ENCODE assay signal across 21 cellular contexts in genomic region chr18:63650271-63650670, GRCh38. TPM values are rescaled to one million over a fixed set of nuclear protein-coding genes. Genes with fewer than 3 reads are reported as not detected.
"Had no signal": no experiment of that assay in that cellular context is flagged by ENCODE, and none has a peak within 500 bp of the region (broad histone marks: within the 10 kb centered on the region; RNA-seq: fewer than 3 reads in every experiment).

No MANE protein-coding gene starts in this region.

RNA-seq across cellular contexts. Expression of gene SERPINB4, which starts 6.2 kb away (rescaled TPM):
- total RNA-seq: dermis blood vessel endothelial cell; endothelial cell of umbilical vein; foreskin keratinocyte; heart left ventricle; hepatocyte; kidney; left lobe of liver; liver; mesothelial cell of epicardium; mucosa of descending colon; natural killer cell treated with Interleukin-12 subunit alpha and Interleukin-12 subunit beta and Interleukin-15 and Interleukin-18, amount 100 ng/mL, for 72 hours; neural crest cell; omental fat pad; pancreas; posterior vena cava; pulmonary artery endothelial cell; transverse colon; upper lobe of right lung; uterus had no signal
- polyA plus RNA-seq: endothelial cell of umbilical vein, hepatocyte, liver, pancreas had no signal

RNA-seq across cellular contexts. Expression of gene SERPINB3, which starts 11.4 kb away (rescaled TPM):
- total RNA-seq: endothelial cell of umbilical vein; kidney; left lobe of liver; mesothelial cell of epicardium; mucosa of descending colon; natural killer cell treated with Interleukin-12 subunit alpha and Interleukin-12 subunit beta and Interleukin-15 and Interleukin-18, amount 100 ng/mL, for 72 hours; neural crest cell; omental fat pad; pancreas; posterior vena cava; pulmonary artery endothelial cell; transverse colon; upper lobe of right lung; uterus had no signal
- polyA plus RNA-seq: endothelial cell of umbilical vein, hepatocyte, liver had no signal

RNA-seq across cellular contexts. Expression of gene SERPINB11, which starts 52.5 kb away (rescaled TPM):
- total RNA-seq: dermis blood vessel endothelial cell; endothelial cell of umbilical vein; foreskin keratinocyte; gastroesophageal sphincter; heart left ventricle; hepatocyte; kidney; left lobe of liver; lung; mesothelial cell of epicardium; mucosa of descending colon; natural killer cell treated with Interleukin-12 subunit alpha and Interleukin-12 subunit beta and Interleukin-15 and Interleukin-18, amount 100 ng/mL, for 72 hours; neural crest cell; omental fat pad; pancreas; posterior vena cava; pulmonary artery endothelial cell; transverse colon; upper lobe of right lung; uterus had no signal
- polyA plus RNA-seq: endothelial cell of umbilical vein, foreskin keratinocyte, heart left ventricle, hepatocyte, liver, pancreas had no signal
